13 cellular contexts compared by ENCODE assay signal in genomic region chr2:233241803-233242202, GRCh38. TPM values are rescaled to one million over a fixed set of nuclear protein-coding genes. Genes with fewer than 3 reads are reported as not detected.
DNase-seq lines count a peak whose midpoint lies in the region; ATAC-seq and TF ChIP-seq lines count a peak whose summit lies in the region.
"Had no signal": no experiment of that assay in that cellular context is flagged by ENCODE, and none has a peak within 500 bp of the region (broad histone marks: within the 10 kb centered on the region; RNA-seq: fewer than 3 reads in every experiment).

No MANE protein-coding gene starts in this region.

- H3K4me3 ChIP-seq in breast epithelium = no peak overlapping the region
- H3K4me3 ChIP-seq in Panc1 (ENCODE audit: low read depth in 2 of 2, low read length in 2 of 2) = no peak overlapping the region
- H3K4me3 ChIP-seq in colonic mucosa = no peak overlapping the region
- H3K4me3 ChIP-seq: prostate gland had no signal

- TF ChIP-seq POLR2A in breast epithelium (IDR thresholded peaks at IDR 0.05) = no peak

- no peaks in the 10 kb centered on the region for H3K36me3 ChIP-seq in breast epithelium
- H3K36me3 ChIP-seq in Panc1 (ENCODE audit: control insufficient read depth, insufficient read depth, low read length) = no peaks in the 10 kb centered on the region
- no peaks in the 10 kb centered on the region for H3K36me3 ChIP-seq in colonic mucosa
- H3K36me3 ChIP-seq: prostate gland had no signal

- H3K9ac ChIP-seq in colonic mucosa (ENCODE audit: low read depth in 2 of 2, low read length in 2 of 2) = no peak overlapping the region

- H3K4me1 Mint-ChIP-seq in MCF 10A (ENCODE audit: insufficient read depth, unreplicated experiment) = peaks cover 6% of the 10 kb centered on the region
- peaks cover 21 to 43% of the 10 kb centered on the region in 2 donors for H3K4me1 Mint-ChIP-seq in stimulated activated naive B cell treated with anti-CD40 and anti-IgM and Interleukin-4, amounts not matched to agents 10 μg/mL and 1 μg/mL and 100 μg/mL, for 72 hours

- H3K27me3 ChIP-seq in breast epithelium = no peaks in the 10 kb centered on the region
- H3K27me3 ChIP-seq in Panc1 (ENCODE audit: control insufficient read depth, insufficient read depth, low read length) = no peaks in the 10 kb centered on the region
- H3K27me3 ChIP-seq in colonic mucosa = no peaks in the 10 kb centered on the region

- H3K4me1 ChIP-seq in breast epithelium (no peaks in the 10 kb centered on the region), Panc1 (ENCODE audit: control insufficient read depth, insufficient read depth, low read length) (0 out of 2 replicates have a peak, but pooled peaks cover 2% of the 10 kb centered on the region), colonic mucosa (no peaks in the 10 kb centered on the region)
- H3K4me1 ChIP-seq: prostate gland had no signal

- H3K27ac Mint-ChIP-seq in MCF 10A (ENCODE audit: low read depth, unreplicated experiment) = no peak overlapping the region
- H3K27ac Mint-ChIP-seq in stimulated activated naive B cell treated with anti-CD40 and anti-IgM and Interleukin-4, amounts not matched to agents 10 μg/mL and 1 μg/mL and 100 μg/mL, for 72 hours = peak overlapping the region; percentile 82

- TF ChIP-seq CTCF in MCF 10A (IDR thresholded peaks at IDR 0.05; ENCODE audit: unreplicated experiment) = no peak
- TF ChIP-seq CTCF in breast epithelium (IDR thresholded peaks at IDR 0.05) = no peak
- no peak for TF ChIP-seq CTCF in Panc1 (IDR thresholded peaks at IDR 0.05)
- TF ChIP-seq CTCF in colonic mucosa (IDR thresholded peaks at IDR 0.05) = no peak

- intact Hi-C loops in MCF 10A (cut with micrococcal nuclease) (no loop called here), breast epithelium (cut with DNase I; ENCODE audit: low total_unique reads) (no loop called here), Panc1 (cut with micrococcal nuclease; ENCODE audit: unreplicated experiment) (no loop called here), colonic mucosa (cut with DNase I) (no loop called here)

- CTCF ChIA-PET in MCF 10A (lab: Yijun Ruan, JAX) = interaction anchor here (1.2 kb wide), 1 partner anchor 14 kb away, joined by 5 read pairs; no protein-coding TSS in a partner anchor
- CTCF ChIA-PET in Panc1 (lab: Charles Lee) = no interaction called here

- H3K36me3 Mint-ChIP-seq in MCF 10A (ENCODE audit: insufficient read depth, unreplicated experiment) = peaks cover 6% of the 10 kb centered on the region
- peaks cover 0 to 2% of the 10 kb centered on the region in 2 donors for H3K36me3 Mint-ChIP-seq in stimulated activated naive B cell treated with anti-CD40 and anti-IgM and Interleukin-4, amounts not matched to agents 10 μg/mL and 1 μg/mL and 100 μg/mL, for 72 hours

- in situ Hi-C loops in Panc1 (cut with HindIII; ENCODE audit: low pct_unique_long_range_greater_than_20kb, low sequenced_read_pairs) = no loop called here

- POLR2A ChIA-PET in MCF 10A (lab: Yijun Ruan, JAX) = interaction anchor here (1.6 to 1.9 kb wide), 2 partner anchors 9 to 32 kb away, joined by 4 to 5 read pairs; partner anchors contain the start of gene ATG16L1
- POLR2A ChIA-PET in Panc1 (lab: Charles Lee) = no interaction called here

- no peaks in the 10 kb centered on the region for H3K27me3 Mint-ChIP-seq in MCF 10A (ENCODE audit: insufficient read depth, unreplicated experiment)
- no peaks in the 10 kb centered on the region for H3K27me3 Mint-ChIP-seq in stimulated activated naive B cell treated with anti-CD40 and anti-IgM and Interleukin-4, amounts not matched to agents 10 μg/mL and 1 μg/mL and 100 μg/mL, for 72 hours

- no TSS peak for BruUV-seq in MCF 10A (replicated peaks; lab: Mats Ljungman, UMichigan)
- no TSS peak for BruUV-seq in Panc1 (replicated peaks; lab: Mats Ljungman, UMichigan)

- no peaks in the 10 kb centered on the region for H3K9me3 Mint-ChIP-seq in MCF 10A (ENCODE audit: unreplicated experiment)
- peaks cover 0 to 1% of the 10 kb centered on the region in 2 donors for H3K9me3 Mint-ChIP-seq in stimulated activated naive B cell treated with anti-CD40 and anti-IgM and Interleukin-4, amounts not matched to agents 10 μg/mL and 1 μg/mL and 100 μg/mL, for 72 hours

- H3K9me3 ChIP-seq in breast epithelium (no peaks in the 10 kb centered on the region), Panc1 (ENCODE audit: control insufficient read depth, insufficient read depth, low read depth, low read length) (no peaks in the 10 kb centered on the region), colonic mucosa (no peaks in the 10 kb centered on the region)
- H3K9me3 ChIP-seq: prostate gland had no signal

- H3K4me3 Mint-ChIP-seq in MCF 10A (ENCODE audit: unreplicated experiment) = no peak overlapping the region
- peak overlapping the region in 1 of 2 donors; percentile 28 for H3K4me3 Mint-ChIP-seq in stimulated activated naive B cell treated with anti-CD40 and anti-IgM and Interleukin-4, amounts not matched to agents 10 μg/mL and 1 μg/mL and 100 μg/mL, for 72 hours

- ATAC-seq in Panc1 (peak; percentile 48; the same call in 1 of the 2 replicates), GM21515 (IDR thresholded peaks at IDR 0.05; ENCODE audit: unreplicated experiment) (no peak)
- no peak for ATAC-seq in stimulated activated naive B cell treated with anti-CD40 and anti-IgM and Interleukin-4, amounts not matched to agents 10 μg/mL and 1 μg/mL and 100 μg/mL, for 72 hours (replicated peaks)

- DNase-seq in MCF 10A (ENCODE audit: unreplicated experiment) = peak; percentile 12
- DNase-seq in breast epithelium (ENCODE audit: low spot score in 2 of 2) = no peak
- no peak for DNase-seq in Panc1 (ENCODE audit: low read depth, low spot score)
- DNase-seq in colonic mucosa = peak; percentile 56
- no peak for DNase-seq in stimulated activated naive B cell treated with anti-CD40 and anti-IgM and Interleukin-4, amounts not matched to agents 10 μg/mL and 1 μg/mL and 100 μg/mL, for 72 hours
- DNase-seq in activated gamma-delta T cell (lab: John Stamatoyannopoulos, UW) = no peak
- no peak for DNase-seq in NCI-H1436 (lab: John Stamatoyannopoulos, UW)
- DNase-seq: NCI-H1436 treated with DMSO at 0.1 percent for 48 hours; NCI-H69; SHP77 treated with DMSO at 0.1 percent for 48 hours; stimulated activated CD8-positive, alpha-beta memory T cell treated with anti-CD3 and anti-CD28 coated beads, Interleukin-4, amount 100 ng/mL, for 48 hours had no signal

- H3K27ac ChIP-seq in breast epithelium = no peak overlapping the region
- H3K27ac ChIP-seq in Panc1 (ENCODE audit: low read length) = no peak overlapping the region
- peak overlapping the region; percentile 15 for H3K27ac ChIP-seq in colonic mucosa
- H3K27ac ChIP-seq: prostate gland had no signal

RNA-seq across cellular contexts. Expression of gene ATG16L1, which starts 9.7 kb away (rescaled TPM):
- total RNA-seq in MCF 10A (2022) (26.4 and 28.7 TPM in 2 replicates), breast epithelium (10 to 100 TPM; 19.5 to 61.9 (median 46.0) TPM), Panc1 (2021; ENCODE audit: unreplicated experiment) (52.3 TPM), colonic mucosa (10 to 100 TPM; 32.1 to 36.3 TPM)
- polyA plus RNA-seq in Panc1 (2012; ENCODE audit: insufficient read length) = 29.2 TPM

Comparison
In these comparisons a context has a peak if more than half of its experiments do, and no peak if none do; other contexts are left out.
1. DNase-seq: peak in MCF 10A (single experiment) and colonic mucosa (single experiment); none in breast epithelium (0 of 2), Panc1 (single experiment), stimulated activated naive B cell treated with anti-CD40 and anti-IgM and Interleukin-4, amounts not matched to agents 10 μg/mL and 1 μg/mL and 100 μg/mL, for 72 hours (single experiment), activated gamma-delta T cell (single experiment) and NCI-H1436 (single experiment).